Comparison of ENCODE assay signal across 10 cellular contexts in the genomic region with DNA sequence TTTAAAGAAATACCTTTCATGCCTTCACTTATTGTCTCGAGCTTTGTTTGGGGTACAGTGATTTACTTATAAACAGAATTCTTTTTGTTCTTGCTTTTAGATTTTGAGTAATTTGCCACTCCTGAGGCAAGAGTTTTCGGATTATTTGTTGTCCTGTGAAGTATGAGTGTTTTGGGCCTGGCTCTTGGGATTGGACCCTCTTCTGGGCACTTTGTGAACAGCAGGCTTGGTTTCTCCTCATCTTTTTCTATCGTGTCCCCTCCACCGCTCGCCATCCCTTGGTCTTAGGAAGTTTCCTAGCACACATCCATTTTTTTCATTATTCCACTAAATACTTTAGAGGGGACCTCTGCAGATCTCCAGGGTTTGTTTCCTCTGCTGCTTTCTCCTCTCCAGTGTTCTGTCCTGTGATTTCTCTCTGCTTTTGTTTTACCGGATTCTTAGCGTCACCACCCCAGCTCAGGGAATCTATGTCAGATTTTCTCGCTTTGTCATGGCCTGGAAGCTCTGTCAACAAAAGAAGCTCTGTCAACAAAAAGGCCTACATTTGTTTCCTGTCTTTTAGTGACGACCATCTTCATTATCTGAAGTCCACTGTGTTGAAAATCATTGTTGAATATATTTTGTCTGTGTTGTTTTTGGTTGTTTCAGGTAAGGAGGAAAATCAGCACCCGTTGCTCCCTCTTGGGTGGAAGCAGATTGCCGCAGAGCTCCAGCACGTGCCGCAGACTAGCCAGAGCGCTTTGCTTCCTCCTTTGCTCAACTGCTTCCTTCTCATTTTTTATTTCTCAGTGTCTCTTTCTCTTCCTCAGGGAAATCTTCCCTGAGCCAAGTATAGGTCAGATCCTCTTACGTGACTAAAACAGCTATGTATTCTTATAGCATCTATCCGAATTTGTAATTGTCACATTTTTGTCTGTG. TPM values are rescaled to one million over a fixed set of nuclear protein-coding genes. Genes with fewer than 3 reads are reported as not detected.
DNase-seq lines count a peak whose midpoint lies in the region; ATAC-seq and TF ChIP-seq lines count a peak whose summit lies in the region.
"Had no signal": no experiment of that assay in that cellular context is flagged by ENCODE, and none has a peak within 500 bp of the region (broad histone marks: within the 10 kb centered on the region; RNA-seq: fewer than 3 reads in every experiment).

No MANE protein-coding gene starts in this region.

- H3K4me3 ChIP-seq in GM23338 = no peak overlapping the region
- H3K4me3 ChIP-seq in hepatocyte = no peak overlapping the region
- no peak overlapping the region for H3K4me3 ChIP-seq in dorsolateral prefrontal cortex
- H3K4me3 ChIP-seq in suprapubic skin = no peak overlapping the region
- H3K4me3 ChIP-seq: SJCRH30 had no signal

- TF ChIP-seq CTCF in GM23338 (conservative IDR thresholded peaks at IDR 0.05; ENCODE audit: low read depth in 2 of 2) (peak; percentile 41 to 60), hepatocyte (IDR thresholded peaks at IDR 0.05; ENCODE audit: poor library complexity) (peak; percentile 21), dorsolateral prefrontal cortex (IDR thresholded peaks at IDR 0.05 in 54 of 56, conservative IDR thresholded peaks at IDR 0.05 in 2 of 56; ENCODE audit: low read depth in 1 of 56, partially characterized antibody in 56 of 56) (peak in 8 of 56 donors; percentile 8 to 31 (median 14)), suprapubic skin (IDR thresholded peaks at IDR 0.05) (peak in 1 of 2 donors; percentile 16)

- H3K79me2 ChIP-seq in GM23338 (replicated peaks; ENCODE audit: insufficient read depth) = no peaks in the 10 kb centered on the region
- H3K79me2 ChIP-seq in hepatocyte = no peaks in the 10 kb centered on the region

- H3K4me2 ChIP-seq in GM23338 (peak overlapping the region; percentile 30; the same call in 1 of the 2 replicates), hepatocyte (peak overlapping the region; percentile 46)

- ATAC-seq in GM23338 = peak; percentile 99
- peak; percentile 59; the same call in 1 of the 3 replicates for ATAC-seq in SK-N-SH treated with all-trans-retinoic acid at 6 μM for 48 hours
- ATAC-seq in HG03108 (IDR thresholded peaks at IDR 0.05; ENCODE audit: unreplicated experiment) = no peak
- ATAC-seq: activated T-cell treated with anti-CD3 and anti-CD28 coated beads, Interleukin-2, amount 50 U/mL, for 4 hours had no signal

- H3K27ac ChIP-seq in GM23338 (ENCODE audit: low read depth) (no peak overlapping the region), hepatocyte (no peak overlapping the region), dorsolateral prefrontal cortex (no peak overlapping the region), suprapubic skin (no peak overlapping the region)
- H3K27ac ChIP-seq: SJCRH30 had no signal

- peak overlapping the region; percentile 67 for H3K27ac Mint-ChIP-seq in GM23338

- peaks cover 6% of the 10 kb centered on the region for H3K4me1 Mint-ChIP-seq in GM23338

- H3K9me3 ChIP-seq in hepatocyte (ENCODE audit: low read depth) (no peaks in the 10 kb centered on the region), suprapubic skin (no peaks in the 10 kb centered on the region)
- H3K9me3 ChIP-seq: SJCRH30 had no signal

- H3K9me3 Mint-ChIP-seq in GM23338 = no peaks in the 10 kb centered on the region; the same call in 2 of the 3 replicates
- H3K9me3 Mint-ChIP-seq: activated T-cell treated with anti-CD3 and anti-CD28 coated beads, Interleukin-2, amount 50 U/mL, for 4 hours had no signal

- H3K4me1 ChIP-seq in GM23338 (ENCODE audit: insufficient read depth) = no peaks in the 10 kb centered on the region
- no peaks in the 10 kb centered on the region for H3K4me1 ChIP-seq in hepatocyte (ENCODE audit: insufficient read depth)
- H3K4me1 ChIP-seq in suprapubic skin = no peaks in the 10 kb centered on the region
- H3K4me1 ChIP-seq: SJCRH30 had no signal

- DNase-seq in ACHN (peak; percentile 16), GM23338 (ENCODE audit: low spot score) (peak; percentile 88), hepatocyte (ENCODE audit: low spot score) (peak; percentile 28), dorsolateral prefrontal cortex (no peak), cerebellar nuclear complex (lab: John Stamatoyannopoulos, UW) (no peak), suprapubic skin (ENCODE audit: low spot score in 2 of 2) (no peak)
- DNase-seq: activated T-cell treated with anti-CD3 and anti-CD28 coated beads, Interleukin-2, amount 50 U/mL, for 4 hours had no signal

- 55% methylated on average over 16 of the region's 16 CpGs for WGBS in hepatocyte (ENCODE audit: low lambda C conversion rate, missing lambda C conversion rate)
- WGBS in suprapubic skin = 75% methylated on average over 16 of the region's 16 CpGs

- H3F3A ChIP-seq in GM23338 (replicated peaks; ENCODE audit: low read depth) = no peaks in the 10 kb centered on the region

- H2AFZ ChIP-seq in GM23338 (peak overlapping the region; percentile 52; the same call in 1 of the 2 replicates), hepatocyte (peak overlapping the region; percentile 53)

- H4K20me1 ChIP-seq in GM23338 (replicated peaks; ENCODE audit: insufficient read depth) = no peaks in the 10 kb centered on the region
- H4K20me1 ChIP-seq in hepatocyte (ENCODE audit: insufficient read depth, poor library complexity, severe bottlenecking) = no peaks in the 10 kb centered on the region

- peak overlapping the region; percentile 57 for H3K4me3 Mint-ChIP-seq in GM23338
- H3K4me3 Mint-ChIP-seq: activated T-cell treated with anti-CD3 and anti-CD28 coated beads, Interleukin-2, amount 50 U/mL, for 4 hours had no signal

- H3K36me3 ChIP-seq in GM23338 (ENCODE audit: insufficient read depth) (no peaks in the 10 kb centered on the region), hepatocyte (replicated peaks; ENCODE audit: insufficient read depth, low read depth) (no peaks in the 10 kb centered on the region), suprapubic skin (no peaks in the 10 kb centered on the region)
- H3K36me3 ChIP-seq: SJCRH30 had no signal

- H3K27me3 Mint-ChIP-seq in GM23338 (ENCODE audit: insufficient read depth, low read depth, poor library complexity) = peaks cover 3% of the 10 kb centered on the region

- TF ChIP-seq POLR2A in suprapubic skin (IDR thresholded peaks at IDR 0.05) = no peak

- intact Hi-C loops in dorsolateral prefrontal cortex (cut with DNase I) = no loop called here

- in situ Hi-C loops in ACHN (cut with HindIII; ENCODE audit: low pct_ligation_motif_present, low pct_unique_long_range_greater_than_20kb, low sequenced_read_pairs) = no loop called here

- no peaks in the 10 kb centered on the region for H3K9me2 ChIP-seq in GM23338 (ENCODE audit: insufficient read depth)
- no peaks in the 10 kb centered on the region for H3K9me2 ChIP-seq in hepatocyte (replicated peaks; ENCODE audit: insufficient read depth)

- H3K36me3 Mint-ChIP-seq in GM23338 (ENCODE audit: low read depth) = no peaks in the 10 kb centered on the region

- no peak for TF ChIP-seq EP300 in suprapubic skin (IDR thresholded peaks at IDR 0.05)

- H3K27me3 ChIP-seq in GM23338 (ENCODE audit: insufficient read depth) = no peaks in the 10 kb centered on the region
- H3K27me3 ChIP-seq in hepatocyte = no peaks in the 10 kb centered on the region
- peaks cover 0 to 21% (median 0%) of the 10 kb centered on the region in 45 donors for H3K27me3 ChIP-seq in dorsolateral prefrontal cortex
- H3K27me3 ChIP-seq in suprapubic skin = peaks cover 7% of the 10 kb centered on the region
- H3K27me3 ChIP-seq: SJCRH30 had no signal

TF ChIP-seq in GM23338, 12 proteins besides CTCF, POLR2A, EP300 and RAD21 (continues in another document):
- TF ChIP-seq CREB1 (CRISPR knock-in tag; IDR thresholded peaks at IDR 0.05; ENCODE audit: low read depth) = no peak
- TF ChIP-seq, protein P1, sequence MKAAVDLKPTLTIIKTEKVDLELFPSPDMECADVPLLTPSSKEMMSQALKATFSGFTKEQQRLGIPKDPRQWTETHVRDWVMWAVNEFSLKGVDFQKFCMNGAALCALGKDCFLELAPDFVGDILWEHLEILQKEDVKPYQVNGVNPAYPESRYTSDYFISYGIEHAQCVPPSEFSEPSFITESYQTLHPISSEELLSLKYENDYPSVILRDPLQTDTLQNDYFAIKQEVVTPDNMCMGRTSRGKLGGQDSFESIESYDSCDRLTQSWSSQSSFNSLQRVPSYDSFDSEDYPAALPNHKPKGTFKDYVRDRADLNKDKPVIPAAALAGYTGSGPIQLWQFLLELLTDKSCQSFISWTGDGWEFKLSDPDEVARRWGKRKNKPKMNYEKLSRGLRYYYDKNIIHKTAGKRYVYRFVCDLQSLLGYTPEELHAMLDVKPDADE (IDR thresholded peaks at IDR 0.05) = no peak
- no peak for TF ChIP-seq JUNB (IDR thresholded peaks at IDR 0.05; ENCODE audit: unreplicated experiment)
- TF ChIP-seq EZH2phosphoT487 (IDR thresholded peaks at IDR 0.05; ENCODE audit: unreplicated experiment) = no peak
- TF ChIP-seq POLR2AphosphoS5 (IDR thresholded peaks at IDR 0.05; ENCODE audit: low read depth) = no peak
- TF ChIP-seq STAT1 (IDR thresholded peaks at IDR 0.05; ENCODE audit: unreplicated experiment) = no peak

TF ChIP-seq in SK-N-SH treated with all-trans-retinoic acid at 6 μM for 48 hours, 23 proteins besides CTCF, POLR2A, EP300 and RAD21 (continues in another document):
- TF ChIP-seq CSDC2 (CRISPR knock-in tag; IDR thresholded peaks at IDR 0.05) = no peak
- no peak for TF ChIP-seq GLIS3 (CRISPR knock-in tag; IDR thresholded peaks at IDR 0.05)
- no peak for TF ChIP-seq OSR1 (CRISPR knock-in tag; IDR thresholded peaks at IDR 0.05)
- no peak for TF ChIP-seq ESRRG (CRISPR knock-in tag; IDR thresholded peaks at IDR 0.05)
- no peak for TF ChIP-seq ZNF70 (CRISPR knock-in tag; IDR thresholded peaks at IDR 0.05)
- no peak for TF ChIP-seq ZNF8 (CRISPR knock-in tag; IDR thresholded peaks at IDR 0.05)
- TF ChIP-seq ZFP3 (CRISPR knock-in tag; IDR thresholded peaks at IDR 0.05) = no peak
- TF ChIP-seq RARB (CRISPR knock-in tag; IDR thresholded peaks at IDR 0.05) = no peak

RNA-seq across cellular contexts. Expression of a gene that starts 27.8 kb away (rescaled TPM):
- total RNA-seq in GM23338 (2014; rRNA removed; shearing (Covaris generic)) = not detected in 2 replicates
- not detected in 2 replicates for polyA plus RNA-seq in GM23338 (2016; fragmentation: Nextera tagmentation; extraction: Ambion mirVana)
- not detected in 2 replicates for total RNA-seq in hepatocyte
- polyA plus RNA-seq in hepatocyte = not detected in 2 replicates
- total RNA-seq in dorsolateral prefrontal cortex = 1 to 10 TPM in 116 of 120 experiments, under 1 TPM in 4; 0.32 to 8.2 (median 2.6) TPM
- total RNA-seq in suprapubic skin = 1 to 10 TPM in 1 of 4 donors, under 1 TPM in 1, not detected in 2; 0.16 to 1.2 TPM
- total RNA-seq: activated T-cell treated with anti-CD3 and anti-CD28 coated beads, Interleukin-2, amount 50 U/mL, for 4 hours; SJCRH30 had no signal

Comparison
In these comparisons a context has a peak if more than half of its experiments do, and no peak if none do; other contexts are left out.
1. DNase-seq: peak in ACHN (single experiment), GM23338 (single experiment) and hepatocyte (single experiment); none in dorsolateral prefrontal cortex (0 of 10), cerebellar nuclear complex (0 of 2) and suprapubic skin (0 of 2).